In the genomic region with DNA sequence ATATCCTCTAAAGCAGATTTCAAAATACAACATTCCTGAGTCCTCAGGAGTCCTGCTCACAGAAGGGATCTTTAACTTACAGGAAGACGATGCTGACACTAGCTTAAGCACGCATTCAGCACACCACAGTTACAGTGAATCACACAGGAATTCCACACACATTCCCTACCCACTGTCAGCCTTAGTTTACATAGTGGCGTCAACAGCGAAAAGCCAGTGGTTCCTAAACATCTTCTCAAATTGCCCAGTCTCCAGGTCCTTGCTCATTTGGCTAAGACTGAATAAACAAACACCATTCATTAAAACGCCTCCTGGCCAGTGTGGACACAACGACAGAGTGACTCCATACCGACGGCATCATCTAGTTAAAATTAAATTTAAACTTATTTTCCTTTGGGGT, we compare ENCODE assay signal across 13 cellular contexts. TPM values are rescaled to one million over a fixed set of nuclear protein-coding genes. Genes with fewer than 3 reads are reported as not detected.
DNase-seq lines count a peak whose midpoint lies in the region; TF ChIP-seq lines count a peak whose summit lies in the region.
"Not testable (repeated sequence)": the region's sequence is repeated elsewhere in the genome, so short reads cannot be mapped to it uniquely, and the experiment has no call there.
"Had no signal": no experiment of that assay in that cellular context is flagged by ENCODE, and none has a peak within 500 bp of the region (broad histone marks: within the 10 kb centered on the region; RNA-seq: fewer than 3 reads in every experiment).

No MANE protein-coding gene starts in this region.

- H4K20me1 ChIP-seq in neural progenitor cell (ENCODE audit: low read depth), result not testable (repeated sequence)

- H3K4me1 ChIP-seq in HEK293 (ENCODE audit: control insufficient read depth, insufficient read depth, low read length); endodermal cell (ENCODE audit: control insufficient read depth, insufficient read depth, low read length); right atrium auricular region; neural progenitor cell; vagina: not testable (repeated sequence)

- not testable (repeated sequence) for H2AFZ ChIP-seq in neural progenitor cell (replicated peaks)

- H3K36me3 ChIP-seq in HEK293 (ENCODE audit: control insufficient read depth in 2 of 2, insufficient read depth in 1 of 2, low read length in 2 of 2); endodermal cell (ENCODE audit: control insufficient read depth, insufficient read depth, low read length); right atrium auricular region; neural progenitor cell; vagina: not testable (repeated sequence)

- H3K36me3 Mint-ChIP-seq in endodermal cell (ENCODE audit: low read depth); neural progenitor cell: not testable (repeated sequence)

- not testable (repeated sequence) for H3K27me3 ChIP-seq in endodermal cell (ENCODE audit: control insufficient read depth, insufficient read depth, low read length, poor library complexity, severe bottlenecking); right atrium auricular region; neural progenitor cell; vagina

- CTCF ChIA-PET in HEK293 (lab: Yijun Ruan, JAX), result not testable (repeated sequence)

- intact Hi-C loops in vagina (cut with DNase I), result not testable (repeated sequence)

- H3K9ac ChIP-seq in endodermal cell (ENCODE audit: extremely low read depth, low read length, poor library complexity, severe bottlenecking); neural progenitor cell: not testable (repeated sequence)

- H3K4me1 Mint-ChIP-seq in endodermal cell, neural progenitor cell: not testable (repeated sequence)

- not testable (repeated sequence) for TF ChIP-seq CTCF in HEK293 (tag by site-specific recombination; IDR thresholded peaks at IDR 0.05); endodermal cell (conservative IDR thresholded peaks at IDR 0.05); right atrium auricular region (IDR thresholded peaks at IDR 0.05); neural progenitor cell (IDR thresholded peaks at IDR 0.05); vagina (IDR thresholded peaks at IDR 0.05)

- H3K79me2 ChIP-seq in neural progenitor cell (ENCODE audit: low read depth), result not testable (repeated sequence)

- not testable (repeated sequence) for H3F3A ChIP-seq in neural progenitor cell (ENCODE audit: low read depth)

- not testable (repeated sequence) for H3K27me3 Mint-ChIP-seq in endodermal cell (ENCODE audit: insufficient read depth); neural progenitor cell (ENCODE audit: insufficient read depth, low read depth)

- H3K4me3 Mint-ChIP-seq in endodermal cell, neural progenitor cell: not testable (repeated sequence)

- TF ChIP-seq POLR2A in vagina (IDR thresholded peaks at IDR 0.05), result not testable (repeated sequence)

- H3K27ac Mint-ChIP-seq in endodermal cell, neural progenitor cell: not testable (repeated sequence)

- DNase-seq in EH (ENCODE audit: low read depth), result peak; percentile 88
- DNase-seq in NCI-H69 (lab: John Stamatoyannopoulos, UW), result peak; percentile 69
- peak; percentile 48 for DNase-seq in amniotic epithelial cell (ENCODE audit: low read depth)
- peak; percentile 53 for DNase-seq in endodermal cell
- DNase-seq in right atrium auricular region (ENCODE audit: low spot score), result peak; percentile 13
- DNase-seq in neural progenitor cell (ENCODE audit: low spot score), result peak; percentile 2
- DNase-seq in vagina (ENCODE audit: extremely low spot score in 2 of 2), result peak; percentile 52 to 54

- H3K9me3 ChIP-seq in HEK293 (ENCODE audit: control insufficient read depth, insufficient read depth, low read depth, low read length); endodermal cell (ENCODE audit: control insufficient read depth, low read length); right atrium auricular region; neural progenitor cell (ENCODE audit: low read depth); vagina: not testable (repeated sequence)

- H3K9me3 Mint-ChIP-seq in endodermal cell, neural progenitor cell: not testable (repeated sequence)

- WGBS in endodermal cell (ENCODE audit: insufficient coverage in 1 of 2, insufficient read length in 1 of 2), 2 experiments, result 0 to 11% methylated on average over 1 to 6 of the region's 8 CpGs

- POLR2A ChIA-PET in HEK293 (lab: Yijun Ruan, JAX), result not testable (repeated sequence)

- not testable (repeated sequence) for H3K27ac ChIP-seq in HEK293 (ENCODE audit: extremely low read depth, low read depth, low read length); endodermal cell (ENCODE audit: low read depth, low read length); right atrium auricular region; neural progenitor cell; vagina

- H3K4me2 ChIP-seq in neural progenitor cell, result not testable (repeated sequence)

- H3K4me3 ChIP-seq in HEK293 (ENCODE audit: low read depth, low read length); endodermal cell (ENCODE audit: low read length); right atrium auricular region; neural progenitor cell; vagina: not testable (repeated sequence)

TF ChIP-seq in HEK293, 187 proteins besides CTCF, POLR2A, EP300 and RAD21:
- TF ChIP-seq FEZF1 (tag by site-specific recombination; IDR thresholded peaks at IDR 0.05) (peak; percentile 96), SP7 (tag by site-specific recombination; IDR thresholded peaks at IDR 0.05) (peak; percentile 83), GLIS1 (tag by site-specific recombination; IDR thresholded peaks at IDR 0.05) (0 out of 2 replicates have a peak, but pooled peaks have one; percentile 44), ZNF600 (tag by site-specific recombination; IDR thresholded peaks at IDR 0.05) (peak; percentile 95)

RNA-seq across cellular contexts. Expression of gene LGALS9C, which starts 17.6 kb away (rescaled TPM):
- total RNA-seq in endodermal cell (not detected), right atrium auricular region (not detected), neural progenitor cell (ENCODE audit: low replicate concordance) (not detected in 2 replicates), vagina (1.2 TPM)
- not detected for polyA plus RNA-seq in endodermal cell (2013, experiment 1 of 2)
- not detected for polyA plus RNA-seq in endodermal cell (2013, experiment 2 of 2)
- total RNA-seq: activated CD4-positive, alpha-beta T cell treated with anti-CD3 and anti-CD28 coated beads for 36 hours; left ventricle myocardium inferior; thyroid gland had no signal
- polyA plus RNA-seq: heart right ventricle, SK-N-SH had no signal

Comparison
In these comparisons a context has a peak if more than half of its experiments do, and no peak if none do; other contexts are left out.
1. DNase-seq: peak in every context shown above with its lines; median percentile 88 in EH; 69 in NCI-H69; 53 in endodermal cell; 53 in vagina; 48 in amniotic epithelial cell; 13 in right atrium auricular region; 2 in neural progenitor cell.